21 cellular contexts compared by ENCODE assay signal in genomic region chr5:82707741-82708140, GRCh38.
DNase-seq lines count a peak whose midpoint lies in the region; ATAC-seq and TF ChIP-seq lines count a peak whose summit lies in the region.
"Had no signal": no experiment of that assay in that cellular context is flagged by ENCODE, and none has a peak within 500 bp of the region (broad histone marks: within the 10 kb centered on the region; RNA-seq: fewer than 3 reads in every experiment).

No MANE protein-coding gene starts in this region.

- peaks cover 6% of the 10 kb centered on the region for H3K4me1 Mint-ChIP-seq in mesothelial cell of epicardium
- H3K4me1 Mint-ChIP-seq in CD8-positive, alpha-beta memory T cell: no peaks in the 10 kb centered on the region
- H3K4me1 Mint-ChIP-seq: activated CD4-positive, alpha-beta T cell treated with anti-CD3 and anti-CD28 coated beads, Interleukin-2, amount 10 ng/mL, durations not matched to agents 7 days and 5 days had no signal

- no peaks in the 10 kb centered on the region for H3K36me3 ChIP-seq in CD8-positive, alpha-beta memory T cell (ENCODE audit: insufficient read depth, low read length)
- H3K36me3 ChIP-seq: upper lobe of left lung had no signal

- in situ Hi-C loops in ACHN (cut with HindIII; ENCODE audit: low pct_ligation_motif_present, low pct_unique_long_range_greater_than_20kb, low sequenced_read_pairs): no loop called here
- in situ Hi-C loops in astrocyte of the cerebellum (cut with HindIII; ENCODE audit: low sequenced_read_pairs): no loop called here

- no peak overlapping the region for H3K27ac ChIP-seq in CD8-positive, alpha-beta memory T cell (ENCODE audit: low read depth, low read length)
- H3K27ac ChIP-seq: upper lobe of left lung, VCaP had no signal

- DNase-seq in ACHN: peak; percentile 11
- peak; percentile 23 for DNase-seq in HT1080 (ENCODE audit: low read depth)
- peak; percentile 2 for DNase-seq in astrocyte of the cerebellum (ENCODE audit: low read depth)
- DNase-seq in mesothelial cell of epicardium (ENCODE audit: low spot score in 2 of 2, unreplicated experiment in 2 of 2): no peak
- no peak for DNase-seq in GM03348 (ENCODE audit: low spot score)
- no peak for DNase-seq in CD8-positive, alpha-beta memory T cell
- no peak for DNase-seq in left lobe of liver (ENCODE audit: low spot score)
- no peak for DNase-seq in activated T-cell treated with anti-CD3 and anti-CD28 coated beads for 4 hours
- DNase-seq: activated CD4-positive, alpha-beta T cell treated with anti-CD3 and anti-CD28 coated beads, Interleukin-2, amount 10 ng/mL, durations not matched to agents 7 days and 5 days; activated naive CD4-positive, alpha-beta T cell treated with anti-CD3 and anti-CD28 coated beads for 36 hours; DND-41; Karpas-422; NCI-H1048; NCI-H1930; NCI-H526; SK-N-SH; stimulated activated CD4-positive, alpha-beta T cell treated with anti-CD3 and anti-CD28 coated beads, Interleukin-1b, Interleukin-23, amount 100 ng/mL, for 48 hours; upper lobe of left lung had no signal

- H3K4me3 ChIP-seq in astrocyte of the cerebellum (ENCODE audit: low read depth, low read length): no peak overlapping the region
- H3K4me3 ChIP-seq in CD8-positive, alpha-beta memory T cell (ENCODE audit: low read length): no peak overlapping the region
- H3K4me3 ChIP-seq: upper lobe of left lung had no signal

- peaks cover 6% of the 10 kb centered on the region for H3K9me3 Mint-ChIP-seq in mesothelial cell of epicardium
- H3K9me3 Mint-ChIP-seq in CD8-positive, alpha-beta memory T cell: no peaks in the 10 kb centered on the region
- H3K9me3 Mint-ChIP-seq: activated naive CD4-positive, alpha-beta T cell treated with anti-CD3 and anti-CD28 coated beads for 36 hours had no signal

- TF ChIP-seq CTCF in astrocyte of the cerebellum (IDR thresholded peaks at IDR 0.05; ENCODE audit: low read depth, low read length, missing control alignments): no peak
- no peak for TF ChIP-seq CTCF in mesothelial cell of epicardium (IDR thresholded peaks at IDR 0.05; ENCODE audit: unreplicated experiment)

- POLR2A ChIA-PET in CD8-positive, alpha-beta memory T cell (lab: Charles Lee): no interaction called here

- H3K9me3 ChIP-seq in CD8-positive, alpha-beta memory T cell (ENCODE audit: low read length): no peaks in the 10 kb centered on the region
- H3K9me3 ChIP-seq: SK-N-SH, upper lobe of left lung had no signal

- CTCF ChIA-PET in CD8-positive, alpha-beta memory T cell (lab: Charles Lee): no interaction called here

- no peak overlapping the region for H3K4me3 Mint-ChIP-seq in mesothelial cell of epicardium
- H3K4me3 Mint-ChIP-seq in CD8-positive, alpha-beta memory T cell: no peak overlapping the region
- H3K4me3 Mint-ChIP-seq: activated CD4-positive, alpha-beta T cell treated with anti-CD3 and anti-CD28 coated beads, Interleukin-2, amount 10 ng/mL, durations not matched to agents 7 days and 5 days; activated naive CD4-positive, alpha-beta T cell treated with anti-CD3 and anti-CD28 coated beads for 36 hours; dendritic cell treated with granulocyte-macrophage colony-stimulating factor and Interleukin-4, amounts not matched to agents 40 ng/mL and 50 ng/mL, for 4 days; T-helper 2 cell treated with Interferon-gamma antibody and Interleukin-4, amounts not matched to agents 5 μg/mL and 100 μg/mL, for 36 hours had no signal

- no peaks in the 10 kb centered on the region for H3K27me3 Mint-ChIP-seq in mesothelial cell of epicardium (ENCODE audit: low read depth)
- H3K27me3 Mint-ChIP-seq in CD8-positive, alpha-beta memory T cell: peaks cover 0 to 3% of the 10 kb centered on the region in 2 donors
- H3K27me3 Mint-ChIP-seq: dendritic cell treated with granulocyte-macrophage colony-stimulating factor and Interleukin-4, amounts not matched to agents 40 ng/mL and 50 ng/mL, for 4 days had no signal

- peak overlapping the region; percentile 61 for H3K27ac Mint-ChIP-seq in mesothelial cell of epicardium
- no peak overlapping the region for H3K27ac Mint-ChIP-seq in CD8-positive, alpha-beta memory T cell
- H3K27ac Mint-ChIP-seq: activated CD4-positive, alpha-beta T cell treated with anti-CD3 and anti-CD28 coated beads, Interleukin-2, amount 10 ng/mL, durations not matched to agents 7 days and 5 days; activated naive CD4-positive, alpha-beta T cell treated with anti-CD3 and anti-CD28 coated beads for 36 hours; dendritic cell treated with granulocyte-macrophage colony-stimulating factor and Interleukin-4, amounts not matched to agents 40 ng/mL and 50 ng/mL, for 4 days; T-helper 2 cell treated with Interferon-gamma antibody and Interleukin-4, amounts not matched to agents 5 μg/mL and 100 μg/mL, for 36 hours had no signal

- H3K4me1 ChIP-seq in CD8-positive, alpha-beta memory T cell (ENCODE audit: insufficient read depth, low read length): no peaks in the 10 kb centered on the region
- H3K4me1 ChIP-seq: upper lobe of left lung had no signal

- no peaks in the 10 kb centered on the region for H3K27me3 ChIP-seq in CD8-positive, alpha-beta memory T cell (ENCODE audit: insufficient read depth, low read length, poor library complexity, severe bottlenecking)
- H3K27me3 ChIP-seq: upper lobe of left lung had no signal

- H3K36me3 Mint-ChIP-seq in mesothelial cell of epicardium: no peaks in the 10 kb centered on the region
- H3K36me3 Mint-ChIP-seq in CD8-positive, alpha-beta memory T cell: no peaks in the 10 kb centered on the region

- ATAC-seq in left lobe of liver: no peak

Comparison
In these comparisons a context has a peak if more than half of its experiments do, and no peak if none do; other contexts are left out.
1. DNase-seq: peak in ACHN (single experiment), HT1080 (single experiment) and astrocyte of the cerebellum (single experiment); none in mesothelial cell of epicardium (0 of 2), GM03348 (single experiment), CD8-positive, alpha-beta memory T cell (0 of 5), left lobe of liver (single experiment) and activated T-cell treated with anti-CD3 and anti-CD28 coated beads for 4 hours (single experiment).